In genomic region chr9:37575921-37576721, GRCh38 we compare ENCODE assay signal across 8 cellular contexts. TPM values are rescaled to one million over a fixed set of nuclear protein-coding genes. Genes with fewer than 3 reads are reported as not detected.
DNase-seq lines count a peak whose midpoint lies in the region; ATAC-seq and TF ChIP-seq lines count a peak whose summit lies in the region.

FBXO10 (minus strand) TSS chr9:37576380; CDS start chr9:37541768, 34,612 bp downstream.

- peaks cover 0 to 2% of the 10 kb centered on the region in 2 donors for H3K36me3 ChIP-seq in lung (ENCODE audit: control insufficient read depth in 2 of 2, insufficient read depth in 2 of 2, low read length in 2 of 2)

- no peaks in the 10 kb centered on the region for H3K4me1 ChIP-seq in lung (ENCODE audit: control insufficient read depth in 2 of 2, insufficient read depth in 2 of 2, low read length in 2 of 2)

- POLR2A ChIA-PET in activated CD4-positive, alpha-beta memory T cell treated with anti-CD3 and anti-CD28 coated beads, Interleukin-2, amount 10 ng/mL, durations not matched to agents 7 days and 5 days (lab: Charles Lee) = interaction anchor here (1.1 to 10.8 kb wide), 5 partner anchors 14 to 209 kb away, joined by 3 to 103 read pairs (median 6); partner anchors contain the start of genes EXOSC3, POLR1E, TOMM5 and ZBTB5

- H3K4me1 Mint-ChIP-seq in activated CD4-positive, alpha-beta memory T cell treated with anti-CD3 and anti-CD28 coated beads, Interleukin-2, amount 10 ng/mL, durations not matched to agents 7 days and 5 days = peaks cover 20% of the 10 kb centered on the region
- H3K4me1 Mint-ChIP-seq in effector memory CD8-positive, alpha-beta T cell (ENCODE audit: low read depth in 2 of 2) = peaks cover 13 to 16% of the 10 kb centered on the region in 2 donors

- H3K27me3 Mint-ChIP-seq in activated CD4-positive, alpha-beta memory T cell treated with anti-CD3 and anti-CD28 coated beads, Interleukin-2, amount 10 ng/mL, durations not matched to agents 7 days and 5 days = peaks cover 5% of the 10 kb centered on the region
- no peaks in the 10 kb centered on the region for H3K27me3 Mint-ChIP-seq in effector memory CD8-positive, alpha-beta T cell

- H3K4me3 ChIP-seq in lung = peak within 1 kb of the TSS; percentile 81

- no peaks in the 10 kb centered on the region for H3K9me3 ChIP-seq in lung (ENCODE audit: control insufficient read depth in 2 of 2, insufficient read depth in 1 of 2, low read length in 1 of 2)

- no peak for TF ChIP-seq CTCF in lung (IDR thresholded peaks at IDR 0.05; ENCODE audit: control extremely low read depth, extremely low read depth)

- peaks cover 14% of the 10 kb centered on the region for H3K36me3 Mint-ChIP-seq in activated CD4-positive, alpha-beta memory T cell treated with anti-CD3 and anti-CD28 coated beads, Interleukin-2, amount 10 ng/mL, durations not matched to agents 7 days and 5 days (ENCODE audit: low read depth)
- H3K36me3 Mint-ChIP-seq in effector memory CD8-positive, alpha-beta T cell (ENCODE audit: insufficient read depth) = peaks cover 8% of the 10 kb centered on the region

- H3K27me3 ChIP-seq in lung (ENCODE audit: control insufficient read depth, insufficient read depth) = no peaks in the 10 kb centered on the region

- peak within 1 kb of the TSS; percentile 64 for H3K27ac Mint-ChIP-seq in activated CD4-positive, alpha-beta memory T cell treated with anti-CD3 and anti-CD28 coated beads, Interleukin-2, amount 10 ng/mL, durations not matched to agents 7 days and 5 days
- H3K27ac Mint-ChIP-seq in effector memory CD8-positive, alpha-beta T cell = peak within 1 kb of the TSS; percentile 35 to 70

- CTCF ChIA-PET in activated CD4-positive, alpha-beta memory T cell treated with anti-CD3 and anti-CD28 coated beads, Interleukin-2, amount 10 ng/mL, durations not matched to agents 7 days and 5 days (lab: Charles Lee) = interaction anchor here (1.2 to 4.4 kb wide), 3 partner anchors 8 to 58 kb away, joined by 4 to 23 read pairs (median 4); partner anchors contain the start of gene TOMM5

- H3K27ac ChIP-seq in lung (ENCODE audit: low read depth in 1 of 2, low read length in 1 of 2) = peak within 1 kb of the TSS; percentile 82 to 85

- H3K4me3 Mint-ChIP-seq in activated CD4-positive, alpha-beta memory T cell treated with anti-CD3 and anti-CD28 coated beads, Interleukin-2, amount 10 ng/mL, durations not matched to agents 7 days and 5 days = peak within 1 kb of the TSS; percentile 86
- H3K4me3 Mint-ChIP-seq in effector memory CD8-positive, alpha-beta T cell = peak within 1 kb of the TSS; percentile 86

- 0 to 1% methylated on average over 66 to 81 of the region's 81 CpGs for WGBS in lung, 2 donors

- DNase-seq in NCI-H1417 (lab: John Stamatoyannopoulos, UW) (peak; percentile 51 to 80 (median 76)), NCI-H1417 treated with DMSO at 0.1 percent for 48 hours (lab: John Stamatoyannopoulos, UW) (no peak), NCI-H2196 (lab: John Stamatoyannopoulos, UW; ENCODE audit: unreplicated experiment) (peak; percentile 67), lung (ENCODE audit: low spot score) (peak; percentile 49)
- DNase-seq in activated CD4-positive, alpha-beta memory T cell treated with anti-CD3 and anti-CD28 coated beads, Interleukin-2, amount 10 ng/mL, durations not matched to agents 7 days and 5 days = peak; percentile 62
- peak in 2 of 3 experiments; percentile 12 to 26 for DNase-seq in effector memory CD8-positive, alpha-beta T cell
- DNase-seq in stimulated activated CD8-positive, alpha-beta memory T cell treated with anti-CD3 and anti-CD28 coated beads, Interleukin-15, amount 100 ng/mL, for 1 hour (ENCODE audit: low read depth) = peak; percentile 3

- peak; percentile 82 for ATAC-seq in HG02885 (IDR thresholded peaks at IDR 0.05; ENCODE audit: poor library complexity, unreplicated experiment)
- peak; percentile 86 for ATAC-seq in effector memory CD8-positive, alpha-beta T cell (replicated peaks)
- ATAC-seq in lung (ENCODE audit: insufficient read depth, low FRiP score) = peak; percentile 92

- no peaks in the 10 kb centered on the region for H3K9me3 Mint-ChIP-seq in activated CD4-positive, alpha-beta memory T cell treated with anti-CD3 and anti-CD28 coated beads, Interleukin-2, amount 10 ng/mL, durations not matched to agents 7 days and 5 days
- H3K9me3 Mint-ChIP-seq in effector memory CD8-positive, alpha-beta T cell = no peaks in the 10 kb centered on the region

RNA-seq across cellular contexts. Expression of gene FBXO10, which starts in this region (rescaled TPM):
- 1 to 10 TPM; 5.8 to 6.7 TPM for total RNA-seq in activated CD4-positive, alpha-beta memory T cell treated with anti-CD3 and anti-CD28 coated beads, Interleukin-2, amount 10 ng/mL, durations not matched to agents 7 days and 5 days
- total RNA-seq in lung = 1 to 10 TPM; 3.9 to 6.3 TPM
- 1 to 10 TPM; 2.6 to 4.0 TPM for polyA plus RNA-seq in lung
